19 cellular contexts compared by ENCODE assay signal in the genomic region with DNA sequence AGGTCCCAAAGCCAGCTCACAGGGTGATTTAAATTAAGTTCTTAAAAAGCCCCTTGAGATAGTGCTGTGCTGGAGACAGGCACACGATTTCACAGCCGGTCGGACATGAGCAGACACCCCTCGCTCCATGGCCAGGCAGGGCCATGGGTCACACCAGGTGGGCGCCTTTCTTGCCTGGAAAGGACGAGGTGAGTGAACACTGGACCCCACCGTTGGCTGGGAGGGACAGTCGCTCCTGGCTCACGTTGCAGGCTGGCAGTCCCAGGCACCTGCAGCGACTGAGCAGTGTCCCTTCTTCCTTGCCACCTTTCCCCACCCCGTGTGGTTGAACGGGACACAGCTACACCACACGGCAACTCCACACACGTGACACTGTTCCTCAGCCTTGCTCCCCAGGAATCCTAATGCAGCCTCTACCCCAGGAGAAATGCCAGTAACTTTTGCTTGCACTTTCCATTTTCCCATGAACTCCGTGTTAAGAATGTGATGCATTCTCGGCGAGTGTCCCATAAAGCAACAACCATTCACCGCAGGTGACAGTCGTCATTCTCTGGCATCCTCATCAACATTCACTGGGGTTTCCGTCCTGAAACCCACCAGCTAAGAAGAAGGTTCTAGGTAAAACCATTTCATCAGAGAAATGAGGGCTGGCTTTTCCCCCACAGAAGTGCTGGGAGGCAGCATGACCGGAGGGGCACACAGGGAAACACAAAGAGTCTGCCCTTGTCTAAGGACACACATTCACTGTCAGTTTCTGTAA.
DNase-seq lines count a peak whose midpoint lies in the region; ATAC-seq, FAIRE-seq and TF ChIP-seq lines count a peak whose summit lies in the region.
"Had no signal": no experiment of that assay in that cellular context is flagged by ENCODE, and none has a peak within 500 bp of the region (broad histone marks: within the 10 kb centered on the region; RNA-seq: fewer than 3 reads in every experiment).

No MANE protein-coding gene starts in this region.

- no peaks in the 10 kb centered on the region for H3K27me3 Mint-ChIP-seq in T-cell
- H3K27me3 Mint-ChIP-seq in stimulated activated naive CD8-positive, alpha-beta T cell treated with anti-CD3 and anti-CD28 coated beads, Interleukin-15, amount 100 ng/mL, for 72 hours: no peaks in the 10 kb centered on the region
- H3K27me3 Mint-ChIP-seq: activated CD4-positive, alpha-beta memory T cell treated with anti-CD3 and anti-CD28 coated beads, Interleukin-2, amount 10 ng/mL, durations not matched to agents 7 days and 5 days had no signal

- no peak overlapping the region for H3K14ac ChIP-seq in H1 (ENCODE audit: insufficient read length)

- no peak overlapping the region for H3K56ac ChIP-seq in H1 (replicated peaks; ENCODE audit: insufficient read length, low read depth, low read length)

- H2BK20ac ChIP-seq in H1 (ENCODE audit: low read length): no peak overlapping the region

- 89% methylated on average over 21 of the region's 21 CpGs; no CpG with 5 or more reads in 1 of the 2 experiments for WGBS in H1 (ENCODE audit: extremely low coverage in 1 of 2, insufficient coverage in 1 of 2, insufficient read length in 1 of 2, insufficient replicate concordance in 2 of 2, low coverage in 1 of 2, low lambda C conversion rate in 2 of 2, missing lambda C conversion rate in 1 of 2), 2 experiments

- no peak overlapping the region for H3K23ac ChIP-seq in H1 (ENCODE audit: insufficient read length)

- peak overlapping the region; percentile 63 to 87 for H3K27ac Mint-ChIP-seq in T-cell
- peak overlapping the region; percentile 4 to 20 for H3K27ac Mint-ChIP-seq in stimulated activated naive CD8-positive, alpha-beta T cell treated with anti-CD3 and anti-CD28 coated beads, Interleukin-15, amount 100 ng/mL, for 72 hours
- H3K27ac Mint-ChIP-seq: activated CD4-positive, alpha-beta memory T cell treated with anti-CD3 and anti-CD28 coated beads, Interleukin-2, amount 10 ng/mL, durations not matched to agents 7 days and 5 days; activated T-helper 2 cell treated with anti-CD3 and anti-CD28 coated beads, Interferon-gamma antibody, Interleukin-2, Interleukin-4, amounts not matched to agents 10 μg/mL and 5 μg/mL and 100 μg/mL, durations not matched to agents 14 hours and 24 hours and 36 hours; nephron progenitor cell had no signal

- POLR2A ChIA-PET in T-cell (lab: Charles Lee): no interaction called here
- POLR2A ChIA-PET in H1 (lab: Charles Lee; ENCODE audit: partially characterized antibody): no interaction called here

- H3K4me2 ChIP-seq in H1 (ENCODE audit: insufficient read depth in 1 of 2, low read depth in 2 of 2, low read length in 2 of 2): no peak overlapping the region
- H3K4me2 ChIP-seq: BLaER1 treated with 17β-estradiol and CSF1 and Interleukin-3, amounts not matched to agents 10 nM and 100 nM had no signal

- no peak overlapping the region for H4K91ac ChIP-seq in H1 (replicated peaks; ENCODE audit: insufficient read length, low read length)

- no peak overlapping the region for H3K9ac ChIP-seq in H1 (replicated peaks in 1 of 4; ENCODE audit: extremely low read depth in 1 of 4, low read depth in 3 of 4, low read length in 3 of 4)
- H3K9ac ChIP-seq: BLaER1 treated with 17β-estradiol and CSF1 and Interleukin-3, amounts not matched to agents 10 nM and 100 nM; parathyroid adenoma had no signal

- H3K9me3 ChIP-seq in H1 (ENCODE audit: insufficient read depth in 2 of 2, low read depth in 1 of 2, low read length in 1 of 2): no peaks in the 10 kb centered on the region
- H3K9me3 ChIP-seq: sigmoid colon had no signal

- H3K9me3 Mint-ChIP-seq in T-cell: no peaks in the 10 kb centered on the region
- H3K9me3 Mint-ChIP-seq in stimulated activated naive CD8-positive, alpha-beta T cell treated with anti-CD3 and anti-CD28 coated beads, Interleukin-15, amount 100 ng/mL, for 72 hours: no peaks in the 10 kb centered on the region

- no peak for TF ChIP-seq RAD21 in H1 (IDR thresholded peaks at IDR 0.05 in 1 of 2, conservative IDR thresholded peaks at IDR 0.05 in 1 of 2; ENCODE audit: low read depth in 2 of 2, low read length in 2 of 2)

- H2BK15ac ChIP-seq in H1 (ENCODE audit: low read length): no peak overlapping the region

- H3K4me3 ChIP-seq in H1 (ENCODE audit: extremely low read depth in 1 of 4, insufficient read depth in 2 of 4, low read depth in 3 of 4, low read length in 4 of 4): no peak overlapping the region
- H3K4me3 ChIP-seq: BLaER1 treated with 17β-estradiol and CSF1 and Interleukin-3, amounts not matched to agents 10 nM and 100 nM; GM12878; sigmoid colon had no signal

- no peak for TF ChIP-seq CTCF in H1 (IDR thresholded peaks at IDR 0.05; ENCODE audit: control extremely low read depth in 1 of 3, insufficient read depth in 1 of 3, low read depth in 1 of 3, low read length in 3 of 3)

- no peak for TF ChIP-seq EP300 in H1 (IDR thresholded peaks at IDR 0.05; ENCODE audit: borderline replicate concordance in 1 of 2, low read depth in 2 of 2, low read length in 2 of 2)

- ATAC-seq in T-cell (replicated peaks in 1 of 4): peak in 1 of 4 experiments; percentile 40
- ATAC-seq in stimulated activated naive CD8-positive, alpha-beta T cell treated with anti-CD3 and anti-CD28 coated beads, Interleukin-15, amount 100 ng/mL, for 72 hours: peak; percentile 53
- ATAC-seq: GM12878 had no signal

- no peak overlapping the region for H2AK5ac ChIP-seq in H1 (ENCODE audit: low read depth, low read length)

- no peak overlapping the region for H4K5ac ChIP-seq in H1 (ENCODE audit: insufficient read length, low read depth, low read length)

- FAIRE-seq in H1 (lab: Jason Lieb, UNC): no peak
- FAIRE-seq: GM12878 had no signal

- no peak overlapping the region for H3K27ac ChIP-seq in H1 (ENCODE audit: low read depth, low read length)
- H3K27ac ChIP-seq: BLaER1 treated with 17β-estradiol and CSF1 and Interleukin-3, amounts not matched to agents 10 nM and 100 nM; parathyroid adenoma; sigmoid colon had no signal

- no peak overlapping the region for H3K4ac ChIP-seq in H1 (replicated peaks; ENCODE audit: insufficient read length, low read depth, low read length)

- no peak overlapping the region for H2BK12ac ChIP-seq in H1 (ENCODE audit: low read depth, low read length)

- peak overlapping the region; percentile 54; the same call in 1 of the 2 replicates for H2BK5ac ChIP-seq in H1 (ENCODE audit: low read depth, low read length)

- CTCF ChIA-PET in T-cell (lab: Charles Lee): interaction anchor here (0.5 to 0.6 kb wide), 2 partner anchors 106 to 1745 kb away, joined by 3 to 4 read pairs; no protein-coding TSS in a partner anchor
- CTCF ChIA-PET in H1 (lab: Charles Lee; ENCODE audit: partially characterized antibody): interaction anchor here (1.1 to 1.4 kb wide), 2 partner anchors 8 to 9 kb away, joined by 3 to 4 read pairs; no protein-coding TSS in a partner anchor

- no peaks in the 10 kb centered on the region for H3K23me2 ChIP-seq in H1 (ENCODE audit: low read depth, low read length)

- no peak overlapping the region for H2AFZ ChIP-seq in H1 (ENCODE audit: low read length)
- H2AFZ ChIP-seq: parathyroid adenoma had no signal

- H3K4me1 Mint-ChIP-seq in T-cell: peaks cover 18 to 20% (median 19%) of the 10 kb centered on the region in 3 donors
- H3K4me1 Mint-ChIP-seq in stimulated activated naive CD8-positive, alpha-beta T cell treated with anti-CD3 and anti-CD28 coated beads, Interleukin-15, amount 100 ng/mL, for 72 hours: peaks cover 33% of the 10 kb centered on the region
- H3K4me1 Mint-ChIP-seq: activated CD4-positive, alpha-beta memory T cell treated with anti-CD3 and anti-CD28 coated beads, Interleukin-2, amount 10 ng/mL, durations not matched to agents 7 days and 5 days had no signal

- peaks cover 22% of the 10 kb centered on the region for H3K36me3 Mint-ChIP-seq in T-cell

- H3K36me3 ChIP-seq in H1 (ENCODE audit: control insufficient read depth in 2 of 4, insufficient read depth in 4 of 4, low read length in 3 of 4): no peaks in the 10 kb centered on the region; a peak in 1 of 8 replicates

- peak overlapping the region in 2 of 3 donors; percentile 26 to 66 for H3K4me3 Mint-ChIP-seq in T-cell
- H3K4me3 Mint-ChIP-seq in stimulated activated naive CD8-positive, alpha-beta T cell treated with anti-CD3 and anti-CD28 coated beads, Interleukin-15, amount 100 ng/mL, for 72 hours: peak overlapping the region; percentile 78 to 81
- H3K4me3 Mint-ChIP-seq: activated CD4-positive, alpha-beta memory T cell treated with anti-CD3 and anti-CD28 coated beads, Interleukin-2, amount 10 ng/mL, durations not matched to agents 7 days and 5 days; nephron progenitor cell had no signal

- H2BK120ac ChIP-seq in H1 (replicated peaks; ENCODE audit: low read depth, low read length): no peak overlapping the region

- peaks cover 0 to 1% of the 10 kb centered on the region in 2 experiments for H4K20me1 ChIP-seq in H1 (replicated peaks in 1 of 2; ENCODE audit: control insufficient read depth in 1 of 2, insufficient read depth in 2 of 2, low read length in 2 of 2)
- H4K20me1 ChIP-seq: BLaER1 treated with 17β-estradiol and CSF1 and Interleukin-3, amounts not matched to agents 10 nM and 100 nM had no signal

- no peaks in the 10 kb centered on the region for H3K4me1 ChIP-seq in H1 (replicated peaks in 1 of 4; ENCODE audit: control insufficient read depth in 3 of 4, insufficient read depth in 4 of 4, low read length in 3 of 4)
- H3K4me1 ChIP-seq: parathyroid adenoma, sigmoid colon had no signal

- DNase-seq in activated effector memory CD4-positive, alpha-beta T cell treated with anti-CD3 and anti-CD28 coated beads, Interleukin-2, amount 50 U/mL, for 16 hours: peak; percentile 50
- no peak for DNase-seq in activated effector memory CD4-positive, alpha-beta T cell treated with Interleukin-2 at 50 U/mL for 16 hours
- DNase-seq in T-cell: peak in 3 of 34 experiments; percentile 6 to 13 (median 11)
- DNase-seq in H1 (ENCODE audit: low read depth in 1 of 2, low spot score in 2 of 2): no peak
- peak in 1 of 2 donors; percentile 37 for DNase-seq in stimulated activated naive CD8-positive, alpha-beta T cell treated with anti-CD3 and anti-CD28 coated beads, Interleukin-15, amount 100 ng/mL, for 72 hours
- DNase-seq in SHP77 treated with DMSO at 0.1 percent for 48 hours (lab: John Stamatoyannopoulos, UW): no peak
- DNase-seq in middle frontal gyrus (ENCODE audit: extremely low spot score, low spot score): no peak
- DNase-seq: activated CD4-positive, alpha-beta memory T cell treated with anti-CD3 and anti-CD28 coated beads, Interleukin-2, amount 10 ng/mL, durations not matched to agents 7 days and 5 days; caudate nucleus; dermis blood vessel endothelial cell; GOT3; midbrain; NCI-H1436 treated with DMSO at 0.1 percent for 48 hours; nephron progenitor cell; sigmoid colon had no signal

- H4K8ac ChIP-seq in H1 (ENCODE audit: extremely low read depth, insufficient read depth, low read length): no peak overlapping the region

- H3K18ac ChIP-seq in H1 (ENCODE audit: extremely low read depth, low read length): no peak overlapping the region

- no peaks in the 10 kb centered on the region for H3K79me1 ChIP-seq in H1 (ENCODE audit: low read depth, low read length)

- TF ChIP-seq POLR2A in H1 (IDR thresholded peaks at IDR 0.05; ENCODE audit: control extremely low read depth in 1 of 2, low read depth in 2 of 2, low read length in 2 of 2): no peak

- H3K79me2 ChIP-seq in H1 (ENCODE audit: control insufficient read depth in 1 of 2, insufficient read depth in 2 of 2, low read length in 2 of 2): no peaks in the 10 kb centered on the region
- H3K79me2 ChIP-seq: parathyroid adenoma had no signal

- no peaks in the 10 kb centered on the region for H3K27me3 ChIP-seq in H1 (replicated peaks in 1 of 4; ENCODE audit: control insufficient read depth in 3 of 4, extremely low read depth in 1 of 4, insufficient read depth in 3 of 4, low read length in 3 of 4)
- H3K27me3 ChIP-seq: BLaER1 treated with 17β-estradiol and CSF1 and Interleukin-3, amounts not matched to agents 10 nM and 100 nM; sigmoid colon had no signal
